Comparison of ENCODE assay signal across 8 cellular contexts in genomic region chr2:233387667-233388528, GRCh38. TPM values are rescaled to one million over a fixed set of nuclear protein-coding genes. Genes with fewer than 3 reads are reported as not detected.
DNase-seq lines count a peak whose midpoint lies in the region; ATAC-seq, FAIRE-seq and TF ChIP-seq lines count a peak whose summit lies in the region.

No MANE protein-coding gene starts in this region.

- no peak overlapping the region for H3K4me3 Mint-ChIP-seq in activated naive CD8-positive, alpha-beta T cell

- peak overlapping the region; percentile 86 for H3K27ac Mint-ChIP-seq in activated naive CD8-positive, alpha-beta T cell

- intact Hi-C loops in left ventricle myocardium inferior (cut with micrococcal nuclease) (no loop called here), sigmoid colon (cut with DNase I) (loop anchor here (1.0 kb wide), 1 partner anchor 34 kb away; the partner anchor contains the start of gene DGKD)

- TF ChIP-seq CTCF in left ventricle myocardium inferior (IDR thresholded peaks at IDR 0.05; ENCODE audit: borderline replicate concordance) (no peak), sigmoid colon (IDR thresholded peaks at IDR 0.05) (no peak)

- WGBS in sigmoid colon, 2 donors: 66 to 77% methylated on average over 25 of the region's 25 CpGs

- no peaks in the 10 kb centered on the region for H3K9me3 ChIP-seq in left ventricle myocardium inferior (replicated peaks)
- H3K9me3 ChIP-seq in sigmoid colon: no peaks in the 10 kb centered on the region

- H3K27ac ChIP-seq in left ventricle myocardium inferior (replicated peaks) (peak overlapping the region; percentile 90), sigmoid colon (peak overlapping the region; percentile 86 to 94 (median 88))

- peak; percentile 55 to 77 (median 70) for TF ChIP-seq EP300 in sigmoid colon (IDR thresholded peaks at IDR 0.05)

- peaks cover 5% of the 10 kb centered on the region for H3K36me3 ChIP-seq in left ventricle myocardium inferior
- H3K36me3 ChIP-seq in sigmoid colon: peaks cover 0 to 13% (median 0%) of the 10 kb centered on the region in 4 donors

- H3K27me3 ChIP-seq in left ventricle myocardium inferior (ENCODE audit: low read depth): no peaks in the 10 kb centered on the region
- H3K27me3 ChIP-seq in sigmoid colon: no peaks in the 10 kb centered on the region

- TF ChIP-seq POLR2A in sigmoid colon (IDR thresholded peaks at IDR 0.05): peak in 1 of 2 donors; percentile 53

- H3K4me1 ChIP-seq in left ventricle myocardium inferior: peaks cover 56% of the 10 kb centered on the region
- peaks cover 0 to 63% (median 52%) of the 10 kb centered on the region in 4 donors for H3K4me1 ChIP-seq in sigmoid colon

- no peak for ATAC-seq in GM18502 (IDR thresholded peaks at IDR 0.05; ENCODE audit: poor library complexity, unreplicated experiment)

- H3K9me3 Mint-ChIP-seq in activated naive CD8-positive, alpha-beta T cell (ENCODE audit: low read depth): no peaks in the 10 kb centered on the region

- peaks cover 76% of the 10 kb centered on the region for H3K4me1 Mint-ChIP-seq in activated naive CD8-positive, alpha-beta T cell (ENCODE audit: low read depth)

- H3K4me3 ChIP-seq in left ventricle myocardium inferior: peak overlapping the region; percentile 41
- H3K4me3 ChIP-seq in sigmoid colon: peak overlapping the region in 3 of 4 donors; percentile 8 to 24 (median 21)

- no peaks in the 10 kb centered on the region for H3K27me3 Mint-ChIP-seq in activated naive CD8-positive, alpha-beta T cell

- DNase-seq in Daoy (ENCODE audit: low read depth) (peak; percentile 90), left ventricle myocardium inferior (peak; percentile 94), sigmoid colon (peak; percentile 97), T-helper 1 cell (no peak), GM19239 (ENCODE audit: insufficient read length, low spot score) (no peak), NOMO-1 (lab: John Stamatoyannopoulos, UW; ENCODE audit: unreplicated experiment in 2 of 2) (no peak)

- peaks cover 2% of the 10 kb centered on the region for H3K36me3 Mint-ChIP-seq in activated naive CD8-positive, alpha-beta T cell

- no peak for FAIRE-seq in GM19239 (lab: Jason Lieb, UNC)

RNA-seq across cellular contexts. Expression of gene DGKD, which starts 33.6 kb away (rescaled TPM):
- 13.5 TPM in 2 replicates for total RNA-seq in Daoy (2014; rRNA removed; shearing (Covaris generic))
- total RNA-seq in left ventricle myocardium inferior: 41.7 TPM
- total RNA-seq in sigmoid colon: 10 to 100 TPM; 10.7 to 20.6 (median 16.0) TPM
- polyA plus RNA-seq in sigmoid colon: 10 to 100 TPM; 15.6 to 67.0 (median 19.7) TPM

Comparison
In these comparisons a context has a peak if more than half of its experiments do, and no peak if none do; other contexts are left out.
1. DNase-seq: peak in Daoy (single experiment), left ventricle myocardium inferior (single experiment) and sigmoid colon (single experiment); none in T-helper 1 cell (0 of 5), GM19239 (single experiment) and NOMO-1 (0 of 2).